In the genomic region with DNA sequence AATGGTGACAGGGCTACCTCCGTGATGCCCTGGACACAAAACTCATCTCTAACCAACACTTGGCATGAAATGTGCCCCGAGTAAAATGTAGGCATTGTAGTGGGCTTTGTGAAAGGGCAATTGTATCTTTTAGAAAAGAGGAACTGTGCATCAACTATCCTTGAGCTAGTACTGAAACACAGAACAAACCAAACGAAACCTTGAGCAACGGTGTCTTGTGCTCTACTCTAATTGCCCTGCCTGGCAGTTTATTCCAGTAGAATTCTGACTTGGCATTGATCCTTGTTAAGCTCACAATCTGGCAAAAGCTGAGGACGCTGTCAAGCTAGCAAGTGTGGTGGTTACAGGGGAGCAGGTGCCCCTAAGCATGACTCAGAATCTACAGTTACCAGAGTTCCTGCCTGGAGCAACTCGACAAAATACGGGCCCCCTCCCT, we compare ENCODE assay signal across 16 cellular contexts.
DNase-seq lines count a peak whose midpoint lies in the region; ATAC-seq and TF ChIP-seq lines count a peak whose summit lies in the region.
"Had no signal": no experiment of that assay in that cellular context is flagged by ENCODE, and none has a peak within 500 bp of the region (broad histone marks: within the 10 kb centered on the region; RNA-seq: fewer than 3 reads in every experiment).

No MANE protein-coding gene starts in this region.

- DNase-seq in SIG-M5 treated with dmso at 0.1 percent for 504 hours (lab: John Stamatoyannopoulos, UW; ENCODE audit: unreplicated experiment) (peak; percentile 23), SIG-M5 (lab: John Stamatoyannopoulos, UW) (no peak), NB4 (ENCODE audit: low read depth) (peak; percentile 8), cerebellum (ENCODE audit: low spot score) (peak; percentile 37), activated gamma-delta T cell (lab: John Stamatoyannopoulos, UW) (no peak)
- DNase-seq: activated CD4-positive, alpha-beta T cell treated with anti-CD3 and anti-CD28 coated beads, Interleukin-2, amount 50 U/mL, for 4 hours; effector memory CD8-positive, alpha-beta T cell; foreskin fibroblast; ovary; PC-9; stimulated activated CD4-positive, alpha-beta T cell treated with anti-CD3 and anti-CD28 coated beads, Interleukin-12 subunit alpha, Interleukin-12 subunit beta, amount 100 ng/mL, for 4 hours; T-helper 2 cell; tibial artery had no signal

- no peak for TF ChIP-seq CTCF in NB4 (IDR thresholded peaks at IDR 0.05; ENCODE audit: low read depth, low read length)

- peak overlapping the region; percentile 33 for H3K27ac ChIP-seq in temporal lobe (ENCODE audit: low read depth, low read length)
- H3K27ac ChIP-seq: ovary, PC-9, tibial artery had no signal

- no peak for ATAC-seq in GM21717 (IDR thresholded peaks at IDR 0.05; ENCODE audit: unreplicated experiment)
- no peak for ATAC-seq in GM21515 (IDR thresholded peaks at IDR 0.05; ENCODE audit: unreplicated experiment)
- ATAC-seq: effector memory CD8-positive, alpha-beta T cell had no signal

- TF ChIP-seq POLR2A in NB4 (IDR thresholded peaks at IDR 0.05; ENCODE audit: extremely low read depth, insufficient read length): no peak

- no peak overlapping the region for H3K4me3 ChIP-seq in NB4 (ENCODE audit: low read depth, low read length)
- H3K4me3 ChIP-seq: ovary, PC-9, tibial artery had no signal

Comparison
In these comparisons a context has a peak if more than half of its experiments do, and no peak if none do; other contexts are left out.
1. DNase-seq: peak in SIG-M5 treated with dmso at 0.1 percent for 504 hours (single experiment), NB4 (single experiment) and cerebellum (single experiment); none in SIG-M5 (single experiment) and activated gamma-delta T cell (single experiment).